Comparison of ENCODE assay signal across 8 cellular contexts in genomic region chr12:48957141-48958048, GRCh38. TPM values are rescaled to one million over a fixed set of nuclear protein-coding genes. Genes with fewer than 3 reads are reported as not detected.
DNase-seq lines count a peak whose midpoint lies in the region; ATAC-seq and TF ChIP-seq lines count a peak whose summit lies in the region.

Gene ARF3, minus strand, starts transcription at chr12:48957487. Its CDS starts 16,392 bp downstream, at chr12:48941095.

- CTCF ChIA-PET in RWPE1 (lab: Yijun Ruan, JAX) = interaction anchor here (0.5 to 1.4 kb wide), 4 partner anchors 21 to 104 kb away, joined by 3 to 7 read pairs (median 5); partner anchors contain the start of gene WNT1

- TF ChIP-seq CTCF in LNCaP clone FGC (IDR thresholded peaks at IDR 0.05; ENCODE audit: control insufficient read depth, extremely low read depth, insufficient read depth) (no peak), RWPE1 (conservative IDR thresholded peaks at IDR 0.05; ENCODE audit: low read depth) (no peak), fibroblast of lung (conservative IDR thresholded peaks at IDR 0.05 in 1 of 2, IDR thresholded peaks at IDR 0.05 in 1 of 2; ENCODE audit: low read depth in 1 of 2, low read length in 2 of 2) (no peak)

- H3K4me2 ChIP-seq in fibroblast of lung (ENCODE audit: extremely low read depth, insufficient read depth, low read length) = peak within 1 kb of the TSS; percentile 96

- H3K36me3 ChIP-seq in fibroblast of lung (ENCODE audit: control insufficient read depth, insufficient read depth, low read length) = peaks cover 2% of the 10 kb centered on the region

- H3K36me3 Mint-ChIP-seq in activated T-helper 17 cell treated with anti-CD3 and anti-CD28 coated beads, Interleukin-2, amount 50 U/mL, for 72 hours (ENCODE audit: low read depth) = peaks cover 45% of the 10 kb centered on the region
- H3K36me3 Mint-ChIP-seq in naive thymus-derived CD8-positive, alpha-beta T cell = peaks cover 0 to 9% (median 0%) of the 10 kb centered on the region in 3 donors
- H3K36me3 Mint-ChIP-seq in stimulated activated naive B cell treated with anti-CD40 and anti-IgM and Interleukin-4, amounts not matched to agents 10 μg/mL and 1 μg/mL and 100 μg/mL, for 72 hours = peaks cover 15 to 41% of the 10 kb centered on the region in 2 donors

- H3K79me2 ChIP-seq in fibroblast of lung (ENCODE audit: control insufficient read depth, insufficient read depth, low read length) = peaks cover 43% of the 10 kb centered on the region

- peak within 1 kb of the TSS; percentile 95 for H3K4me3 ChIP-seq in LNCaP clone FGC (ENCODE audit: low read depth, low read length)
- peak within 1 kb of the TSS; percentile 93 to 95 (median 94) for H3K4me3 ChIP-seq in fibroblast of lung (replicated peaks in 1 of 4; ENCODE audit: control extremely low read depth in 1 of 4, insufficient read depth in 1 of 4, low read depth in 3 of 4, low read length in 4 of 4)

- ATAC-seq in GM21786 (IDR thresholded peaks at IDR 0.05; ENCODE audit: unreplicated experiment) = peak; percentile 79
- peak; percentile 97 for ATAC-seq in activated T-helper 17 cell treated with anti-CD3 and anti-CD28 coated beads, Interleukin-2, amount 50 U/mL, for 72 hours (replicated peaks)
- ATAC-seq in naive thymus-derived CD8-positive, alpha-beta T cell = peak; percentile 94
- ATAC-seq in stimulated activated naive B cell treated with anti-CD40 and anti-IgM and Interleukin-4, amounts not matched to agents 10 μg/mL and 1 μg/mL and 100 μg/mL, for 72 hours (replicated peaks) = peak; percentile 91 to 94

- DNase-seq in DMS53 treated with DMSO at 0.1 percent for 48 hours (lab: John Stamatoyannopoulos, UW; ENCODE audit: unreplicated experiment) = peak; percentile 83
- peak; percentile 71 for DNase-seq in LNCaP clone FGC (ENCODE audit: low read depth)
- DNase-seq in RWPE1 (ENCODE audit: low spot score) = peak; percentile 96
- DNase-seq in fibroblast of lung (ENCODE audit: low read depth in 2 of 2) = peak; percentile 88 to 90
- DNase-seq in naive thymus-derived CD8-positive, alpha-beta T cell = peak; percentile 88 to 96 (median 92)
- DNase-seq in stimulated activated naive B cell treated with anti-CD40 and anti-IgM and Interleukin-4, amounts not matched to agents 10 μg/mL and 1 μg/mL and 100 μg/mL, for 72 hours = peak; percentile 86

- H3K27ac ChIP-seq in RWPE1 (peak within 1 kb of the TSS; percentile 88), fibroblast of lung (ENCODE audit: insufficient read depth, low read length) (peak within 1 kb of the TSS; percentile 83)

- H3K9ac ChIP-seq in fibroblast of lung (ENCODE audit: insufficient read depth, low read length) = peak within 1 kb of the TSS; percentile 91

- H3K27ac Mint-ChIP-seq in activated T-helper 17 cell treated with anti-CD3 and anti-CD28 coated beads, Interleukin-2, amount 50 U/mL, for 72 hours = peak within 1 kb of the TSS; percentile 94
- H3K27ac Mint-ChIP-seq in naive thymus-derived CD8-positive, alpha-beta T cell = peak within 1 kb of the TSS; percentile 86 to 97 (median 95)
- H3K27ac Mint-ChIP-seq in stimulated activated naive B cell treated with anti-CD40 and anti-IgM and Interleukin-4, amounts not matched to agents 10 μg/mL and 1 μg/mL and 100 μg/mL, for 72 hours = peak within 1 kb of the TSS; percentile 97

- peaks cover 9% of the 10 kb centered on the region for H3K4me1 ChIP-seq in fibroblast of lung (ENCODE audit: control insufficient read depth, extremely low read depth, insufficient read depth, low read length)

- peaks cover 4% of the 10 kb centered on the region for H3K27me3 Mint-ChIP-seq in activated T-helper 17 cell treated with anti-CD3 and anti-CD28 coated beads, Interleukin-2, amount 50 U/mL, for 72 hours
- peaks cover 0 to 2% (median 0%) of the 10 kb centered on the region in 5 donors for H3K27me3 Mint-ChIP-seq in naive thymus-derived CD8-positive, alpha-beta T cell
- peaks cover 8 to 16% of the 10 kb centered on the region in 2 donors for H3K27me3 Mint-ChIP-seq in stimulated activated naive B cell treated with anti-CD40 and anti-IgM and Interleukin-4, amounts not matched to agents 10 μg/mL and 1 μg/mL and 100 μg/mL, for 72 hours

- no peaks in the 10 kb centered on the region for H4K20me1 ChIP-seq in fibroblast of lung (ENCODE audit: control insufficient read depth, extremely low read depth, insufficient read depth, low read length)

- H3K4me3 Mint-ChIP-seq in activated T-helper 17 cell treated with anti-CD3 and anti-CD28 coated beads, Interleukin-2, amount 50 U/mL, for 72 hours = peak within 1 kb of the TSS; percentile 93
- H3K4me3 Mint-ChIP-seq in naive thymus-derived CD8-positive, alpha-beta T cell = peak within 1 kb of the TSS; percentile 91 to 99 (median 98)
- H3K4me3 Mint-ChIP-seq in stimulated activated naive B cell treated with anti-CD40 and anti-IgM and Interleukin-4, amounts not matched to agents 10 μg/mL and 1 μg/mL and 100 μg/mL, for 72 hours = peak within 1 kb of the TSS; percentile 94 to 96

- peaks cover 37% of the 10 kb centered on the region for H3K4me1 Mint-ChIP-seq in activated T-helper 17 cell treated with anti-CD3 and anti-CD28 coated beads, Interleukin-2, amount 50 U/mL, for 72 hours
- H3K4me1 Mint-ChIP-seq in naive thymus-derived CD8-positive, alpha-beta T cell = peaks cover 26 to 54% (median 46%) of the 10 kb centered on the region in 4 donors
- peaks cover 37 to 47% of the 10 kb centered on the region in 2 donors for H3K4me1 Mint-ChIP-seq in stimulated activated naive B cell treated with anti-CD40 and anti-IgM and Interleukin-4, amounts not matched to agents 10 μg/mL and 1 μg/mL and 100 μg/mL, for 72 hours

- no peaks in the 10 kb centered on the region for H3K9me3 ChIP-seq in fibroblast of lung (ENCODE audit: control insufficient read depth, insufficient read depth, low read depth, low read length)

- H2AFZ ChIP-seq in fibroblast of lung (ENCODE audit: low read length) = peak within 1 kb of the TSS; percentile 90

- no peaks in the 10 kb centered on the region for H3K9me3 Mint-ChIP-seq in activated T-helper 17 cell treated with anti-CD3 and anti-CD28 coated beads, Interleukin-2, amount 50 U/mL, for 72 hours
- H3K9me3 Mint-ChIP-seq in naive thymus-derived CD8-positive, alpha-beta T cell = no peaks in the 10 kb centered on the region
- H3K9me3 Mint-ChIP-seq in stimulated activated naive B cell treated with anti-CD40 and anti-IgM and Interleukin-4, amounts not matched to agents 10 μg/mL and 1 μg/mL and 100 μg/mL, for 72 hours = no peaks in the 10 kb centered on the region

- POLR2A ChIA-PET in RWPE1 (lab: Yijun Ruan, JAX; ENCODE audit: low non-redundant PET) = interaction anchor here (0.6 to 0.9 kb wide), 4 partner anchors 10 to 242 kb away, joined by 3 to 6 read pairs (median 5); partner anchors contain the start of gene DDX23
- POLR2A ChIA-PET in naive thymus-derived CD8-positive, alpha-beta T cell (lab: Charles Lee) = interaction anchor here (0.6 to 3.0 kb wide), 18 partner anchors 9 to 758 kb away, joined by 3 to 18 read pairs (median 3); partner anchors contain the start of genes DDX23, FKBP11 and WNT1

- no peaks in the 10 kb centered on the region for H3K27me3 ChIP-seq in fibroblast of lung (ENCODE audit: control insufficient read depth, insufficient read depth, low read length)

RNA-seq across cellular contexts. Expression of gene ARF3, which starts in this region (rescaled TPM):
- total RNA-seq in activated T-helper 17 cell treated with anti-CD3 and anti-CD28 coated beads, Interleukin-2, amount 50 U/mL, for 72 hours = 100 to 1,000 TPM in 1 of 2 donors, 10 to 100 TPM in 1; 84.1 to 128 TPM
- 24.7 and 28.1 TPM in 2 replicates for total RNA-seq in fibroblast of lung
- 182 and 220 TPM in 2 replicates for polyA plus RNA-seq in fibroblast of lung
- 150 and 170 TPM in 2 replicates for polyA plus RNA-seq in fibroblast of lung (2012)
- polyA minus RNA-seq in fibroblast of lung (ENCODE audit: low replicate concordance) = 84.0 and 135 TPM in 2 replicates
- 10 to 100 TPM; 55.3 to 57.3 TPM for total RNA-seq in naive thymus-derived CD8-positive, alpha-beta T cell
- 10 to 100 TPM; 19.5 to 24.4 (median 21.8) TPM for polyA plus RNA-seq in naive thymus-derived CD8-positive, alpha-beta T cell

Comparison
In these comparisons a context has a peak if more than half of its experiments do, and no peak if none do; other contexts are left out.
1. Peak in every context shown above with its lines: DNase-seq, ATAC-seq, H3K4me3 ChIP-seq and H3K27ac ChIP-seq.